1 cellular context compared by ENCODE assay signal in genomic region chr7:129569811-129570215, GRCh38.
TF ChIP-seq lines count a peak whose summit lies in the region.

No MANE protein-coding gene starts in this region.

TF ChIP-seq in HepG2, 621 proteins besides CTCF, POLR2A, EP300 and RAD21 (continued from another document and continues in another):
- no peak for TF ChIP-seq PRDM15 (CRISPR knock-in tag; IDR thresholded peaks at IDR 0.05)
- 0 out of 2 replicates have a peak, but pooled peaks have one; percentile 38 for TF ChIP-seq LCORL (IDR thresholded peaks at IDR 0.05)
- peak; percentile 57; the same call in 1 of the 2 replicates for TF ChIP-seq LCORL (CRISPR knock-in tag; IDR thresholded peaks at IDR 0.05)
- TF ChIP-seq MED1 (CRISPR knock-in tag; IDR thresholded peaks at IDR 0.05): 0 out of 2 replicates have a peak, but pooled peaks have one; percentile 43
- no peak for TF ChIP-seq MEIS1 (CRISPR knock-in tag; IDR thresholded peaks at IDR 0.05; ENCODE audit: borderline replicate concordance)
- TF ChIP-seq, protein P1, sequence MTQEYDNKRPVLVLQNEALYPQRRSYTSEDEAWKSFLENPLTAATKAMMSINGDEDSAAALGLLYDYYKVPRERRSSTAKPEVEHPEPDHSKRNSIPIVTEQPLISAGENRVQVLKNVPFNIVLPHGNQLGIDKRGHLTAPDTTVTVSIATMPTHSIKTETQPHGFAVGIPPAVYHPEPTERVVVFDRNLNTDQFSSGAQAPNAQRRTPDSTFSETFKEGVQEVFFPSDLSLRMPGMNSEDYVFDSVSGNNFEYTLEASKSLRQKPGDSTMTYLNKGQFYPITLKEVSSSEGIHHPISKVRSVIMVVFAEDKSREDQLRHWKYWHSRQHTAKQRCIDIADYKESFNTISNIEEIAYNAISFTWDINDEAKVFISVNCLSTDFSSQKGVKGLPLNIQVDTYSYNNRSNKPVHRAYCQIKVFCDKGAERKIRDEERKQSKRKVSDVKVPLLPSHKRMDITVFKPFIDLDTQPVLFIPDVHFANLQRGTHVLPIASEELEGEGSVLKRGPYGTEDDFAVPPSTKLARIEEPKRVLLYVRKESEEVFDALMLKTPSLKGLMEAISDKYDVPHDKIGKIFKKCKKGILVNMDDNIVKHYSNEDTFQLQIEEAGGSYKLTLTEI (CRISPR knock-in tag; conservative IDR thresholded peaks at IDR 0.05): no peak
- TF ChIP-seq ZNF678 (CRISPR knock-in tag; IDR thresholded peaks at IDR 0.05): no peak
- no peak for TF ChIP-seq HOXA7 (CRISPR knock-in tag; IDR thresholded peaks at IDR 0.05)
- TF ChIP-seq CERS6 (CRISPR knock-in tag; IDR thresholded peaks at IDR 0.05): no peak
- TF ChIP-seq ZNF616 (CRISPR knock-in tag; IDR thresholded peaks at IDR 0.05; ENCODE audit: low read depth): no peak
- TF ChIP-seq ZNF7 (CRISPR knock-in tag; IDR thresholded peaks at IDR 0.05): no peak
- no peak for TF ChIP-seq ZNF562 (CRISPR knock-in tag; IDR thresholded peaks at IDR 0.05; ENCODE audit: borderline replicate concordance)
- TF ChIP-seq NFIC (IDR thresholded peaks at IDR 0.05; ENCODE audit: low read length): no peak
- TF ChIP-seq SMAD1 (CRISPR knock-in tag; IDR thresholded peaks at IDR 0.05; ENCODE audit: borderline replicate concordance, low read depth): no peak
- TF ChIP-seq, protein P2, sequence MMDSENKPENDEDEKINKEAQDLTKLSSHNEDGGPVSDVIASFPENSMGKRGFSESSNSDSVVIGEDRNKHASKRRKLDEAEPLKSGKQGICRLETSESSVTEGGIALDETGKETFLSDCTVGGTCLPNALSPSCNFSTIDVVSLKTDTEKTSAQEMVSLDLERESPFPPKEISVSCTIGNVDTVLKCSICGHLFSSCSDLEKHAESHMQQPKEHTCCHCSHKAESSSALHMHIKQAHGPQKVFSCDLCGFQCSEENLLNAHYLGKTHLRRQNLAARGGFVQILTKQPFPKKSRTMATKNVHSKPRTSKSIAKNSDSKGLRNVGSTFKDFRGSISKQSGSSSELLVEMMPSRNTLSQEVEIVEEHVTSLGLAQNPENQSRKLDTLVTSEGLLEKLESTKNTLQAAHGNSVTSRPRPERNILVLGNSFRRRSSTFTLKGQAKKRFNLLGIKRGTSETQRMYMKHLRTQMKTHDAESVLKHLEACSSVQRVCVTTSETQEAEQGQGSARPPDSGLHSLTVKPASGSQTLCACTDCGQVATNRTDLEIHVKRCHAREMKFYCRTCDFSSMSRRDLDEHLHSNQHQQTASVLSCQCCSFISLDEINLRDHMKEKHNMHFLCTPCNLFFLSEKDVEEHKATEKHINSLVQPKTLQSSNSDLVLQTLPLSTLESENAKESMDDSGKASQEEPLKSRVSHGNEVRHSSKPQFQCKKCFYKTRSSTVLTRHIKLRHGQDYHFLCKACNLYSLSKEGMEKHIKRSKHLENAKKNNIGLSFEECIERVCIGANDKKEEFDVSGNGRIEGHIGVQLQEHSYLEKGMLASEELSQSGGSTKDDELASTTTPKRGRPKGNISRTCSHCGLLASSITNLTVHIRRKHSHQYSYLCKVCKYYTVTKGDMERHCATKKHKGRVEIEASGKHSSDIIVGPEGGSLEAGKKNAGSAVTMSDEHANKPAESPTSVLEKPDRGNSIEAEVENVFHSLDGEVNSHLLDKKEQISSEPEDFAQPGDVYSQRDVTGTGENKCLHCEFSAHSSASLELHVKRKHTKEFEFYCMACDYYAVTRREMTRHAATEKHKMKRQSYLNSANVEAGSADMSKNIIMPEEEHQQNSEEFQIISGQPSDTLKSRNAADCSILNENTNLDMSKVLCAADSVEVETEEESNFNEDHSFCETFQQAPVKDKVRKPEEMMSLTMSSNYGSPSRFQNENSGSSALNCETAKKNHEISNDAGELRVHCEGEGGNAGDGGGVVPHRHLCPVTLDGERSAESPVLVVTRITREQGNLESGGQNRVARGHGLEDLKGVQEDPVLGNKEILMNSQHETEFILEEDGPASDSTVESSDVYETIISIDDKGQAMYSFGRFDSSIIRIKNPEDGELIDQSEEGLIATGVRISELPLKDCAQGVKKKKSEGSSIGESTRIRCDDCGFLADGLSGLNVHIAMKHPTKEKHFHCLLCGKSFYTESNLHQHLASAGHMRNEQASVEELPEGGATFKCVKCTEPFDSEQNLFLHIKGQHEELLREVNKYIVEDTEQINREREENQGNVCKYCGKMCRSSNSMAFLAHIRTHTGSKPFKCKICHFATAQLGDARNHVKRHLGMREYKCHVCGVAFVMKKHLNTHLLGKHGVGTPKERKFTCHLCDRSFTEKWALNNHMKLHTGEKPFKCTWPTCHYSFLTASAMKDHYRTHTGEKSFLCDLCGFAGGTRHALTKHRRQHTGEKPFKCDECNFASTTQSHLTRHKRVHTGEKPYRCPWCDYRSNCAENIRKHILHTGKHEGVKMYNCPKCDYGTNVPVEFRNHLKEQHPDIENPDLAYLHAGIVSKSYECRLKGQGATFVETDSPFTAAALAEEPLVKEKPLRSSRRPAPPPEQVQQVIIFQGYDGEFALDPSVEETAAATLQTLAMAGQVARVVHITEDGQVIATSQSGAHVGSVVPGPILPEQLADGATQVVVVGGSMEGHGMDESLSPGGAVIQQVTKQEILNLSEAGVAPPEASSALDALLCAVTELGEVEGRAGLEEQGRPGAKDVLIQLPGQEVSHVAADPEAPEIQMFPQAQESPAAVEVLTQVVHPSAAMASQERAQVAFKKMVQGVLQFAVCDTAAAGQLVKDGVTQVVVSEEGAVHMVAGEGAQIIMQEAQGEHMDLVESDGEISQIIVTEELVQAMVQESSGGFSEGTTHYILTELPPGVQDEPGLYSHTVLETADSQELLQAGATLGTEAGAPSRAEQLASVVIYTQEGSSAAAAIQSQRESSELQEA (CRISPR knock-in tag; IDR thresholded peaks at IDR 0.05; ENCODE audit: not compliant biosample characterization): no peak
- TF ChIP-seq HDAC6 (IDR thresholded peaks at IDR 0.05; ENCODE audit: low read depth, low read length): no peak
- 0 out of 2 replicates have a peak, but pooled peaks have one; percentile 9 for TF ChIP-seq GATAD2A (CRISPR knock-in tag; IDR thresholded peaks at IDR 0.05)
- TF ChIP-seq, protein P3, sequence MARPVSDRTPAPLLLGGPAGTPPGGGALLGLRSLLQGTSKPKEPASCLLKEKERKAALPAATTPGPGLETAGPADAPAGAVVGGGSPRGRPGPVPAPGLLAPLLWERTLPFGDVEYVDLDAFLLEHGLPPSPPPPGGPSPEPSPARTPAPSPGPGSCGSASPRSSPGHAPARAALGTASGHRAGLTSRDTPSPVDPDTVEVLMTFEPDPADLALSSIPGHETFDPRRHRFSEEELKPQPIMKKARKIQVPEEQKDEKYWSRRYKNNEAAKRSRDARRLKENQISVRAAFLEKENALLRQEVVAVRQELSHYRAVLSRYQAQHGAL (CRISPR knock-in tag; IDR thresholded peaks at IDR 0.05; ENCODE audit: not compliant biosample characterization): no peak
- TF ChIP-seq, protein P4, sequence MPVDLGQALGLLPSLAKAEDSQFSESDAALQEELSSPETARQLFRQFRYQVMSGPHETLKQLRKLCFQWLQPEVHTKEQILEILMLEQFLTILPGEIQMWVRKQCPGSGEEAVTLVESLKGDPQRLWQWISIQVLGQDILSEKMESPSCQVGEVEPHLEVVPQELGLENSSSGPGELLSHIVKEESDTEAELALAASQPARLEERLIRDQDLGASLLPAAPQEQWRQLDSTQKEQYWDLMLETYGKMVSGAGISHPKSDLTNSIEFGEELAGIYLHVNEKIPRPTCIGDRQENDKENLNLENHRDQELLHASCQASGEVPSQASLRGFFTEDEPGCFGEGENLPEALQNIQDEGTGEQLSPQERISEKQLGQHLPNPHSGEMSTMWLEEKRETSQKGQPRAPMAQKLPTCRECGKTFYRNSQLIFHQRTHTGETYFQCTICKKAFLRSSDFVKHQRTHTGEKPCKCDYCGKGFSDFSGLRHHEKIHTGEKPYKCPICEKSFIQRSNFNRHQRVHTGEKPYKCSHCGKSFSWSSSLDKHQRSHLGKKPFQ (CRISPR knock-in tag; IDR thresholded peaks at IDR 0.05; ENCODE audit: insufficient replicate concordance): peak; percentile 99
- TF ChIP-seq ZNF605 (CRISPR knock-in tag; IDR thresholded peaks at IDR 0.05): no peak; the same call in 1 of the 2 replicates
- TF ChIP-seq NFKBIZ (CRISPR knock-in tag; IDR thresholded peaks at IDR 0.05): no peak
- TF ChIP-seq, protein P5, sequence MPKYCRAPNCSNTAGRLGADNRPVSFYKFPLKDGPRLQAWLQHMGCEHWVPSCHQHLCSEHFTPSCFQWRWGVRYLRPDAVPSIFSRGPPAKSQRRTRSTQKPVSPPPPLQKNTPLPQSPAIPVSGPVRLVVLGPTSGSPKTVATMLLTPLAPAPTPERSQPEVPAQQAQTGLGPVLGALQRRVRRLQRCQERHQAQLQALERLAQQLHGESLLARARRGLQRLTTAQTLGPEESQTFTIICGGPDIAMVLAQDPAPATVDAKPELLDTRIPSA (CRISPR knock-in tag; IDR thresholded peaks at IDR 0.05; ENCODE audit: borderline replicate concordance): no peak
- TF ChIP-seq ZNF749 (CRISPR knock-in tag; IDR thresholded peaks at IDR 0.05; ENCODE audit: borderline replicate concordance): no peak
- peak; percentile 68 for TF ChIP-seq ARID5B (CRISPR knock-in tag; IDR thresholded peaks at IDR 0.05)
- TF ChIP-seq ZBTB8A (CRISPR knock-in tag; IDR thresholded peaks at IDR 0.05; ENCODE audit: borderline replicate concordance, low read depth): no peak
- no peak for TF ChIP-seq POLR2AphosphoS5 (IDR thresholded peaks at IDR 0.05; ENCODE audit: low read depth, low read length)
- peak; percentile 61; the same call in 1 of the 2 replicates for TF ChIP-seq ZMYM2 (CRISPR knock-in tag; IDR thresholded peaks at IDR 0.05)
- no peak for TF ChIP-seq KLF16 (CRISPR knock-in tag; IDR thresholded peaks at IDR 0.05)
- TF ChIP-seq THAP11 (CRISPR knock-in tag; IDR thresholded peaks at IDR 0.05): no peak
- no peak for TF ChIP-seq ZNF337 (CRISPR knock-in tag; IDR thresholded peaks at IDR 0.05; ENCODE audit: borderline replicate concordance, low read depth)
- no peak for TF ChIP-seq CBFB (CRISPR knock-in tag; IDR thresholded peaks at IDR 0.05)
- TF ChIP-seq PHF20 (CRISPR knock-in tag; IDR thresholded peaks at IDR 0.05): no peak
- TF ChIP-seq SP5 (CRISPR knock-in tag; IDR thresholded peaks at IDR 0.05; ENCODE audit: borderline replicate concordance, low read depth): 0 out of 2 replicates have a peak, but pooled peaks have one; percentile 38
- no peak for TF ChIP-seq HNRNPH1 (optimal IDR thresholded peaks at IDR 0.05; ENCODE audit: low read depth, low read length)
- TF ChIP-seq ERF (CRISPR knock-in tag; IDR thresholded peaks at IDR 0.05): no peak
- no peak for TF ChIP-seq ZNF17 (CRISPR knock-in tag; IDR thresholded peaks at IDR 0.05)
- TF ChIP-seq FOSL1 (CRISPR knock-in tag; IDR thresholded peaks at IDR 0.05; ENCODE audit: borderline replicate concordance): peak; percentile 84; the same call in 1 of the 2 replicates
- no peak for TF ChIP-seq CBX1 (IDR thresholded peaks at IDR 0.05; ENCODE audit: low read depth)
- 0 out of 2 replicates have a peak, but pooled peaks have one; percentile 36 for TF ChIP-seq MIER2 (CRISPR knock-in tag; IDR thresholded peaks at IDR 0.05)
- no peak for TF ChIP-seq ZNF564 (CRISPR knock-in tag; IDR thresholded peaks at IDR 0.05)
- TF ChIP-seq ZNF674 (CRISPR knock-in tag; IDR thresholded peaks at IDR 0.05; ENCODE audit: low read depth): no peak
- no peak for TF ChIP-seq NFE2 (CRISPR knock-in tag; IDR thresholded peaks at IDR 0.05)
